ENCODE assay signal across 24 cellular contexts in the genomic region with DNA sequence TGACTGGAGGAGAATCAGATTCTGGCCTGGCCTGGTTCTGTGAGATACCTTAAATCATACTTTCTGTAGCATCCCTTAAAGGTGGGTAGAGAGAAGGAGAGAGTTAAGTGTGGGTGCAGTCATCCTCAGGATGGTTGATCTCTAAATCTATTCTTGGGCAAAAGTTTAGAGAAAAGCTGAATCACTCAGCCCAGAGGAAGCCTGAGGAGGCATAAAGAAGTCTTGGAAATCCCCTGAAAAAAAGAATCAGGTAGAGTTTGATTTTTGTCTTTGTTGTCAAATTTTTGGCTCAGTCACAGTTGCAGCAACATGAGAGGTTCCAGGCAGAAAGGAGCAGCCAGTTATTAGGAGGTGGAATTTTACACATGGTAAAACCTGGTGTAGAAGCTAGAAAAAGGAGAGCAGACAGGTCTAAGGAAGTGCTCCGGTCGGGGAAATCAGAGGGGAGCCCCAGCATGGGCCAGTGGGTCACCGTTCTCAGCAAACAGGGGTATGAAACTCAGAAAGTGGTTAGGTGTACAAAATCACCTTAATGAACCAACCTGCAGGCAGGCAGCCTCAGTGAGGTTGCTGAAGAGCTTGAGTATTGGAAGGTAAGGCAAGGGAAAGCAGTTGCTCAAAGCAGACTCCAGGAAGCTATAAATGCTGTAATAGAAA.
DNase-seq lines count a peak whose midpoint lies in the region; TF ChIP-seq lines count a peak whose summit lies in the region.
"Had no signal": no experiment of that assay in that cellular context is flagged by ENCODE, and none has a peak within 500 bp of the region (broad histone marks: within the 10 kb centered on the region; RNA-seq: fewer than 3 reads in every experiment).

No MANE protein-coding gene starts in this region.

- no peaks in the 10 kb centered on the region for H3K79me2 ChIP-seq in mammary epithelial cell (ENCODE audit: insufficient read depth, low read length)

- H2BK15ac ChIP-seq in neuronal stem cell (ENCODE audit: low read length), result no peak overlapping the region

- H3K27me3 ChIP-seq in mammary epithelial cell (ENCODE audit: insufficient read depth, low read length), result no peaks in the 10 kb centered on the region
- H3K27me3 ChIP-seq in breast epithelium, result no peaks in the 10 kb centered on the region
- H3K27me3 ChIP-seq in esophagus muscularis mucosa, result no peaks in the 10 kb centered on the region
- no peaks in the 10 kb centered on the region for H3K27me3 ChIP-seq in neuronal stem cell (ENCODE audit: control insufficient read depth in 3 of 3, insufficient read depth in 3 of 3, low read depth in 1 of 3, low read length in 3 of 3)
- no peaks in the 10 kb centered on the region for H3K27me3 ChIP-seq in vagina
- H3K27me3 ChIP-seq: heart right ventricle, SJCRH30, transverse colon had no signal

- no peak overlapping the region for H2BK12ac ChIP-seq in neuronal stem cell (ENCODE audit: low read length)

- no peak overlapping the region for H3K23ac ChIP-seq in neuronal stem cell (ENCODE audit: low read depth, low read length, poor library complexity)

- H3K9ac ChIP-seq in mammary epithelial cell (ENCODE audit: insufficient read depth, low read length) (no peak overlapping the region), neuronal stem cell (ENCODE audit: low read depth, low read length, poor library complexity) (no peak overlapping the region)

- WGBS in mammary epithelial cell (ENCODE audit: low coverage, missing lambda C conversion rate), result 0% methylated on average over 3 of the region's 3 CpGs
- 85% methylated on average over 3 of the region's 3 CpGs for WGBS in esophagus muscularis mucosa
- WGBS in neuronal stem cell (ENCODE audit: extremely low coverage in 2 of 2, insufficient read length in 2 of 2, insufficient replicate concordance in 1 of 2), 2 donors, result no CpG with 5 or more reads among the region's 3 CpGs

- dilution Hi-C loops in mammary epithelial cell (cut with HindIII; ENCODE audit: low sequenced_read_pairs), result no loop called here

- no peak for TF ChIP-seq POLR2A in breast epithelium (IDR thresholded peaks at IDR 0.05)
- no peak for TF ChIP-seq POLR2A in esophagus muscularis mucosa (IDR thresholded peaks at IDR 0.05; ENCODE audit: low read depth)
- TF ChIP-seq POLR2A in vagina (IDR thresholded peaks at IDR 0.05), result no peak

- H3K18ac ChIP-seq in neuronal stem cell (ENCODE audit: low read length), result no peak overlapping the region

- no peak for TF ChIP-seq EP300 in esophagus muscularis mucosa (IDR thresholded peaks at IDR 0.05)

- no peaks in the 10 kb centered on the region for H3K4me1 ChIP-seq in mammary epithelial cell (ENCODE audit: insufficient read depth, low read length)
- H3K4me1 ChIP-seq in breast epithelium, result no peaks in the 10 kb centered on the region
- H3K4me1 ChIP-seq in esophagus muscularis mucosa, result peaks cover 0 to 23% (median 12%) of the 10 kb centered on the region in 4 donors
- H3K4me1 ChIP-seq in neuronal stem cell (ENCODE audit: control insufficient read depth in 2 of 2, insufficient read depth in 1 of 2, low read depth in 1 of 2, low read length in 2 of 2), result peaks cover 0 to 2% of the 10 kb centered on the region in 2 donors
- peaks cover 17% of the 10 kb centered on the region for H3K4me1 ChIP-seq in vagina
- H3K4me1 ChIP-seq: heart right ventricle, lower lobe of right lung, SJCRH30, transverse colon had no signal

- no peak overlapping the region for H4K91ac ChIP-seq in neuronal stem cell (ENCODE audit: low read depth, low read length, poor library complexity)

- no peaks in the 10 kb centered on the region for H4K20me1 ChIP-seq in mammary epithelial cell (ENCODE audit: insufficient read depth, low read length)

- no peak overlapping the region for H3K4ac ChIP-seq in neuronal stem cell (ENCODE audit: low read length)

- peak overlapping the region; percentile 88 for H4K8ac ChIP-seq in neuronal stem cell (ENCODE audit: low read depth, low read length)

- TF ChIP-seq CTCF in mammary epithelial cell (conservative IDR thresholded peaks at IDR 0.05 in 1 of 2, IDR thresholded peaks at IDR 0.05 in 1 of 2; ENCODE audit: extremely low read depth in 1 of 2, insufficient read depth in 1 of 2, low read depth in 1 of 2, low read length in 2 of 2) (no peak), breast epithelium (IDR thresholded peaks at IDR 0.05) (no peak), esophagus muscularis mucosa (IDR thresholded peaks at IDR 0.05) (no peak), vagina (IDR thresholded peaks at IDR 0.05) (no peak)

- H3K36me3 ChIP-seq in mammary epithelial cell (ENCODE audit: insufficient read depth, low read length) (no peaks in the 10 kb centered on the region), breast epithelium (no peaks in the 10 kb centered on the region), esophagus muscularis mucosa (no peaks in the 10 kb centered on the region), neuronal stem cell (replicated peaks in 1 of 2; ENCODE audit: control insufficient read depth in 2 of 2, insufficient read depth in 2 of 2, low read length in 2 of 2) (no peaks in the 10 kb centered on the region), vagina (no peaks in the 10 kb centered on the region)
- H3K36me3 ChIP-seq: heart right ventricle, lower lobe of right lung, SJCRH30, transverse colon had no signal

- no peak overlapping the region for H2BK120ac ChIP-seq in neuronal stem cell (ENCODE audit: low read depth, low read length)

- in situ Hi-C loops in mammary epithelial cell (cut with MboI; ENCODE audit: low sequenced_read_pairs in 2 of 2), result no loop called here

- CTCF ChIA-PET in mammary epithelial cell (lab: Charles Lee; ENCODE audit: low non-redundant PET), result no interaction called here

- DNase-seq in mammary epithelial cell (peak; percentile 4), breast epithelium (ENCODE audit: low spot score in 2 of 2) (no peak), esophagus muscularis mucosa (ENCODE audit: extremely low spot score) (no peak), neuronal stem cell (ENCODE audit: low spot score) (no peak), vagina (ENCODE audit: extremely low spot score in 2 of 2) (no peak), NCI-H1436 treated with DMSO at 0.1 percent for 48 hours (lab: John Stamatoyannopoulos, UW) (no peak), T-helper 1 cell (no peak)
- DNase-seq in stimulated activated CD4-positive, alpha-beta T cell treated with anti-CD3 and anti-CD28 coated beads, Interleukin-2, amount 100 ng/mL, for 24 hours, result no peak
- DNase-seq: 8988T; activated CD4-positive, alpha-beta T cell treated with anti-CD3 and anti-CD28 coated beads, Interleukin-2, amount 50 U/mL, for 48 hours; activated T-cell treated with anti-CD3 and anti-CD28 coated beads, Interleukin-2, amount 50 U/mL, for 1 hour; immature natural killer cell; lower lobe of right lung; naive thymus-derived CD4-positive, alpha-beta T cell; NCI-H1092; NCI-H526 treated with DMSO at 0.1 percent for 48 hours; PC-3; SJCRH30; T-helper 17 cell; transverse colon had no signal

- H3K27ac ChIP-seq in mammary epithelial cell (ENCODE audit: insufficient read depth, low read depth, low read length) (no peak overlapping the region), breast epithelium (peak overlapping the region in 1 of 2 donors; percentile 84), esophagus muscularis mucosa (replicated peaks in 1 of 4) (peak overlapping the region; percentile 60 to 77 (median 72)), neuronal stem cell (replicated peaks; ENCODE audit: low read length) (no peak overlapping the region), vagina (peak overlapping the region; percentile 5)
- H3K27ac ChIP-seq: epithelial cell of prostate, heart right ventricle, lower lobe of right lung, SJCRH30, transverse colon, VCaP had no signal

- no peak overlapping the region for H3K4me2 ChIP-seq in mammary epithelial cell (ENCODE audit: insufficient read depth, low read depth, low read length)
- no peak overlapping the region for H3K4me2 ChIP-seq in neuronal stem cell (ENCODE audit: insufficient read depth, low read length, poor library complexity, severe bottlenecking)

- no peak overlapping the region for H3K14ac ChIP-seq in neuronal stem cell (ENCODE audit: low read length)

- H3K4me3 ChIP-seq in mammary epithelial cell (replicated peaks in 1 of 3; ENCODE audit: insufficient read depth in 1 of 3, low read depth in 2 of 3, low read length in 3 of 3) (no peak overlapping the region), breast epithelium (no peak overlapping the region), esophagus muscularis mucosa (no peak overlapping the region), neuronal stem cell (ENCODE audit: low read length in 2 of 2) (no peak overlapping the region), vagina (no peak overlapping the region)
- H3K4me3 ChIP-seq: heart right ventricle, K562, lower lobe of right lung, SJCRH30, transverse colon had no signal

- no TSS peak for BruUV-seq in mammary epithelial cell (replicated peaks; lab: Mats Ljungman, UMichigan)

- intact Hi-C loops in mammary epithelial cell (cut with micrococcal nuclease) (no loop called here), breast epithelium (cut with DNase I; ENCODE audit: low total_unique reads) (no loop called here), esophagus muscularis mucosa (cut with DNase I) (no loop called here), vagina (cut with DNase I) (no loop called here)

- H2AFZ ChIP-seq in mammary epithelial cell (ENCODE audit: low read depth, low read length) (no peak overlapping the region), neuronal stem cell (ENCODE audit: low read length) (no peak overlapping the region)

- H2BK5ac ChIP-seq in neuronal stem cell (ENCODE audit: low read length), result no peak overlapping the region

- H2AK5ac ChIP-seq in neuronal stem cell (ENCODE audit: low read depth, low read length), result no peak overlapping the region

- no peaks in the 10 kb centered on the region for H3K79me1 ChIP-seq in neuronal stem cell (ENCODE audit: low read depth, low read length)

- H3K9me3 ChIP-seq in mammary epithelial cell (replicated peaks; ENCODE audit: insufficient read depth, low read length) (no peaks in the 10 kb centered on the region), breast epithelium (peaks cover 0 to 4% of the 10 kb centered on the region in 2 donors), esophagus muscularis mucosa (no peaks in the 10 kb centered on the region), neuronal stem cell (replicated peaks in 1 of 2; ENCODE audit: control insufficient read depth in 2 of 2, insufficient read depth in 1 of 2, low read depth in 1 of 2, low read length in 2 of 2) (no peaks in the 10 kb centered on the region), vagina (no peaks in the 10 kb centered on the region)
- H3K9me3 ChIP-seq: SJCRH30, transverse colon had no signal

Comparison
In these comparisons a context has a peak if more than half of its experiments do, and no peak if none do; other contexts are left out.
1. H3K27ac ChIP-seq: peak in esophagus muscularis mucosa (4 of 4) and vagina (single experiment); none in mammary epithelial cell (single experiment) and neuronal stem cell (single experiment).